13 cellular contexts compared by ENCODE assay signal in the genomic region with DNA sequence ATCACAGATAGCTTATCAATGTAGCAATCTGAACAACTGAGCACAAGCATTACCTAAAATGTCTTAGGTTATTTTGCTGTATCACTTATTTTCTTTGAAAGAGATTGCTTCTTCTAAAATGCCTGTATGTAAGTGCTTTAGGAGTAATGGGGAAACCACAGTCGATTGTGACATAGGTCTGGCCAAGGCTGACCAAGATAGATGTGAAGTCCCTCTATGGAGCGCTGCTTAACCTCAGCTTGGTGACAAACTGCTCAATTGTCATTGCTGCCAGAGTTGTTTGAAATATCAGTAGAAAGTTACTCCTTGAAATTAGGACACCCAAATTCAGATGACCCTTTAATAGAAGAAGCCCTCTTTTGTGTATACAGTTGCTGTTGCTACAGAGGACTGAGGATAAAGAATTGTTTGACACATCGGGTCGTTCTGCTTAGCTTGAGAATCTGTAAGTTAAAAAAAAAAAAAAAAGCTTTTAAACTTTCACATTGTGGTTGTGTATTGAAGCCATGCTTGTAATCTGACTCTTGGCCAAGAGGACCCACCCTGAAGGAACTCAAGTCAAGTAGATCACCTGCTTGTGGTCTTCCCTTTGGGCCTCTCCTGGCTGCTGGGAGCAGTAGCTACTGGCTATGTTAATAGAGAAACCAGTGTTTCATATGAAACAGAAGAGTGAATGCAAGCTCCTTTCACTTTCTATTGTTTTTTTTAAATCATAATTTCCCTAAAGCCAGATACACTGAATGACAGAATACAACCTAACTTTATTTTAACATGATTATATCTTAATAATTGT.
A peak's percentile ranks its signal among the peaks of the same experiment; 100 is the strongest.
DNase-seq lines count a peak whose midpoint lies in the region; ATAC-seq and FAIRE-seq lines count a peak whose summit lies in the region.
"Had no signal": no experiment of that assay in that cellular context is flagged by ENCODE, and none has a peak within 500 bp of the region (broad histone marks: within the 10 kb centered on the region; RNA-seq: fewer than 3 reads in every experiment).

No MANE protein-coding gene starts in this region.

- FAIRE-seq in GM18507 (lab: Jason Lieb, UNC) = peak; percentile 65
- FAIRE-seq: H1 had no signal

- no peak for DNase-seq in GM18507 (ENCODE audit: extremely low spot score, insufficient read length, low read depth)
- DNase-seq in NAMALWA (ENCODE audit: low spot score) = peak; percentile 7
- no peak for DNase-seq in putamen (ENCODE audit: low spot score)
- no peak for DNase-seq in glomerular visceral epithelial cell (ENCODE audit: extremely low spot score)
- DNase-seq in stimulated activated CD4-positive, alpha-beta T cell treated with anti-CD3 and anti-CD28 coated beads, Interleukin-15, amount 100 ng/mL, for 24 hours = no peak
- no peak for DNase-seq in inferior parietal cortex (ENCODE audit: extremely low spot score)
- DNase-seq: activated effector memory CD4-positive, alpha-beta T cell treated with Interleukin-2 at 50 U/mL for 16 hours; NCI-H2029 had no signal

- ATAC-seq in GM19463 (IDR thresholded peaks at IDR 0.05; ENCODE audit: unreplicated experiment) (peak; percentile 99), HG02981 (IDR thresholded peaks at IDR 0.05; ENCODE audit: unreplicated experiment) (peak; percentile 97)
- ATAC-seq: gastroesophageal sphincter; stimulated activated effector memory CD8-positive, alpha-beta T cell treated with anti-CD3 and anti-CD28 coated beads, Interleukin-12 subunit alpha, Interleukin-12 subunit beta, amount 100 ng/mL, for 72 hours had no signal
